In genomic region chr14:65101631-65102440, GRCh38 we compare ENCODE assay signal across 8 cellular contexts. TPM values are rescaled to one million over a fixed set of nuclear protein-coding genes. Genes with fewer than 3 reads are reported as not detected.
DNase-seq lines count a peak whose midpoint lies in the region; ATAC-seq and TF ChIP-seq lines count a peak whose summit lies in the region.

No MANE protein-coding gene starts in this region.

- H3K4me3 ChIP-seq in CD8-positive, alpha-beta memory T cell (ENCODE audit: low read length), result peak overlapping the region; percentile 68
- peak overlapping the region; percentile 98 for H3K4me3 ChIP-seq in lung

- no peaks in the 10 kb centered on the region for H3K9me3 Mint-ChIP-seq in CD8-positive, alpha-beta memory T cell
- no peaks in the 10 kb centered on the region for H3K9me3 Mint-ChIP-seq in chondrocyte (ENCODE audit: low read depth)

- H3K36me3 ChIP-seq in CD8-positive, alpha-beta memory T cell (ENCODE audit: insufficient read depth, low read length), result no peaks in the 10 kb centered on the region
- H3K36me3 ChIP-seq in lung (ENCODE audit: control insufficient read depth in 2 of 2, insufficient read depth in 2 of 2, low read length in 2 of 2), result no peaks in the 10 kb centered on the region

- ATAC-seq in HG03039 (IDR thresholded peaks at IDR 0.05; ENCODE audit: unreplicated experiment) (peak; percentile 7), lung (ENCODE audit: insufficient read depth, low FRiP score) (no peak), GM18505 (IDR thresholded peaks at IDR 0.05; ENCODE audit: unreplicated experiment) (no peak)

- H3K9me3 ChIP-seq in CD8-positive, alpha-beta memory T cell (ENCODE audit: low read length), result no peaks in the 10 kb centered on the region
- no peaks in the 10 kb centered on the region for H3K9me3 ChIP-seq in lung (ENCODE audit: control insufficient read depth in 2 of 2, insufficient read depth in 1 of 2, low read length in 1 of 2)

- peak overlapping the region; percentile 90 to 99 (median 95) for H3K27ac Mint-ChIP-seq in CD8-positive, alpha-beta memory T cell
- peak overlapping the region; percentile 95 for H3K27ac Mint-ChIP-seq in chondrocyte (ENCODE audit: unreplicated experiment)

- TF ChIP-seq CTCF in VCaP (conservative IDR thresholded peaks at IDR 0.05), result no peak
- no peak for TF ChIP-seq CTCF in chondrocyte (IDR thresholded peaks at IDR 0.05)
- TF ChIP-seq CTCF in lung (IDR thresholded peaks at IDR 0.05; ENCODE audit: control extremely low read depth, extremely low read depth), result no peak

- peaks cover 3 to 4% of the 10 kb centered on the region in 2 donors for H3K27me3 Mint-ChIP-seq in CD8-positive, alpha-beta memory T cell
- no peaks in the 10 kb centered on the region for H3K27me3 Mint-ChIP-seq in chondrocyte (ENCODE audit: low read depth)

- CTCF ChIA-PET in CD8-positive, alpha-beta memory T cell (lab: Charles Lee), result interaction anchor here (1.0 kb wide), 1 partner anchor 23 kb away, joined by 3 read pairs; no protein-coding TSS in a partner anchor

- peak overlapping the region; percentile 87 to 96 (median 94) for H3K4me3 Mint-ChIP-seq in CD8-positive, alpha-beta memory T cell
- peak overlapping the region; percentile 82 for H3K4me3 Mint-ChIP-seq in chondrocyte (ENCODE audit: unreplicated experiment)

- H3K4me1 ChIP-seq in CD8-positive, alpha-beta memory T cell (ENCODE audit: insufficient read depth, low read length), result peaks cover 45% of the 10 kb centered on the region
- peaks cover 2 to 23% of the 10 kb centered on the region in 2 donors for H3K4me1 ChIP-seq in lung (ENCODE audit: control insufficient read depth in 2 of 2, insufficient read depth in 2 of 2, low read length in 2 of 2)

- peaks cover 45 to 55% (median 53%) of the 10 kb centered on the region in 3 donors for H3K4me1 Mint-ChIP-seq in CD8-positive, alpha-beta memory T cell
- peaks cover 34% of the 10 kb centered on the region for H3K4me1 Mint-ChIP-seq in chondrocyte (ENCODE audit: low read depth)

- peak; percentile 31 to 73 (median 44) for DNase-seq in CD8-positive, alpha-beta memory T cell
- DNase-seq in chondrocyte (ENCODE audit: low spot score) (no peak), lung (ENCODE audit: low spot score) (peak; percentile 33), NCI-H146 treated with DMSO at 0.1 percent for 48 hours (lab: John Stamatoyannopoulos, UW; ENCODE audit: unreplicated experiment) (no peak)
- DNase-seq in stimulated activated CD8-positive, alpha-beta memory T cell treated with anti-CD3 and anti-CD28 coated beads, Interleukin-15, amount 100 ng/mL, for 48 hours (ENCODE audit: low read depth in 2 of 2), result peak; percentile 2 to 8

- H3K36me3 Mint-ChIP-seq in CD8-positive, alpha-beta memory T cell, result peaks cover 0 to 38% (median 4%) of the 10 kb centered on the region in 3 donors
- peaks cover 3% of the 10 kb centered on the region for H3K36me3 Mint-ChIP-seq in chondrocyte (ENCODE audit: low read depth)

- H3K27ac ChIP-seq in CD8-positive, alpha-beta memory T cell (ENCODE audit: low read depth, low read length), result peak overlapping the region; percentile 90
- peak overlapping the region; percentile 87 for H3K27ac ChIP-seq in VCaP
- peak overlapping the region; percentile 92 to 93 for H3K27ac ChIP-seq in lung (ENCODE audit: low read depth in 1 of 2, low read length in 1 of 2)

- no peak for TF ChIP-seq POLR2A in GM18505 (IDR thresholded peaks at IDR 0.05; ENCODE audit: borderline replicate concordance, extremely low read depth, insufficient read depth, insufficient read length)

- POLR2A ChIA-PET in CD8-positive, alpha-beta memory T cell (lab: Charles Lee), result interaction anchor here (1.0 to 1.3 kb wide), 2 partner anchors 115 to 310 kb away, joined by 4 to 10 read pairs; partner anchors contain the start of gene FNTB

- no peaks in the 10 kb centered on the region for H3K27me3 ChIP-seq in CD8-positive, alpha-beta memory T cell (ENCODE audit: insufficient read depth, low read length, poor library complexity, severe bottlenecking)
- H3K27me3 ChIP-seq in lung (ENCODE audit: control insufficient read depth, insufficient read depth), result no peaks in the 10 kb centered on the region

- 0 to 1% methylated on average over 39 to 66 of the region's 66 CpGs for WGBS in lung, 2 donors

RNA-seq across cellular contexts. Expression of gene MAX, which starts 0.5 kb away (rescaled TPM):
- 100 to 1,000 TPM; 126 to 127 TPM for total RNA-seq in CD8-positive, alpha-beta memory T cell
- 135 TPM for polyA plus RNA-seq in CD8-positive, alpha-beta memory T cell
- total RNA-seq in chondrocyte, result 78.2 to 94.1 TPM (median 83.8 TPM) in 3 replicates
- 100 to 1,000 TPM in 1 of 2 donors, 10 to 100 TPM in 1; 64.8 to 110 TPM for total RNA-seq in lung
- 10 to 100 TPM; 45.1 to 50.6 TPM for polyA plus RNA-seq in lung

Comparison
In these comparisons a context has a peak if more than half of its experiments do, and no peak if none do; other contexts are left out.
1. DNase-seq: peak in CD8-positive, alpha-beta memory T cell (5 of 5), lung (single experiment) and stimulated activated CD8-positive, alpha-beta memory T cell treated with anti-CD3 and anti-CD28 coated beads, Interleukin-15, amount 100 ng/mL, for 48 hours (2 of 2); none in chondrocyte (single experiment) and NCI-H146 treated with DMSO at 0.1 percent for 48 hours (single experiment).
2. Peak in every context shown above with its lines, with median percentiles within 50 percentile points of each other: H3K27ac ChIP-seq.